ENCODE assay signal across 2 cellular contexts in the genomic region with DNA sequence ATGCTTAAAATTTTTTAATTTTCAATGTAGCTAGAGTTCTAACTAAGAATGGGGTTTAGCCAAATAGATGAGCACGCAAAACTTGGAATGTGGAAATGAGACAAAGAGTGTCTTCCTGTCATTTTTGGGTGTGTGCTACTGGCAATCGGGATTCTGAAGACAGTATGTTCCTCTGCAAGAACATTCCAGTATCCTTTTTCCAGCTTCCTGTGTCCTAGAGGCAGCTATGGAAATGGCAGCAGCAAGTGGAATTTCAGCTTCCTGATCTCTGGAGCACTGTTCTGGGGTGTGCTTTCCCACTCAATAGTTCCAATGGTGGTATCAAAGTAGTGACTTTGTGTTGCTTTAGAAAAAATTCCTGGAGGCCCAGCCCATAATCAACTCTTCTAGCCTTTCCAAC.
TF ChIP-seq lines count a peak whose summit lies in the region.

No MANE protein-coding gene starts in this region.

TF ChIP-seq in IMR-90, 13 proteins besides CTCF, POLR2A, EP300 and RAD21:
- TF ChIP-seq MXI1 (IDR thresholded peaks at IDR 0.05; ENCODE audit: borderline replicate concordance, low read depth, low read length) (no peak), SMC3 (IDR thresholded peaks at IDR 0.05; ENCODE audit: low read depth, low read length) (no peak), MAZ (IDR thresholded peaks at IDR 0.05; ENCODE audit: borderline replicate concordance, low read depth, low read length) (no peak), RCOR1 (IDR thresholded peaks at IDR 0.05; ENCODE audit: insufficient replicate concordance, low read length) (no peak), NFE2L2 (IDR thresholded peaks at IDR 0.05; ENCODE audit: low read depth, low read length) (no peak), BHLHE40 (IDR thresholded peaks at IDR 0.05; ENCODE audit: low read depth, low read length) (no peak), RFX5 (IDR thresholded peaks at IDR 0.05; ENCODE audit: low read depth, low read length) (no peak), FOS (IDR thresholded peaks at IDR 0.05; ENCODE audit: low read depth, low read length) (no peak), MAFK (IDR thresholded peaks at IDR 0.05; ENCODE audit: low read depth, low read length) (no peak)
- TF ChIP-seq, protein P1, sequence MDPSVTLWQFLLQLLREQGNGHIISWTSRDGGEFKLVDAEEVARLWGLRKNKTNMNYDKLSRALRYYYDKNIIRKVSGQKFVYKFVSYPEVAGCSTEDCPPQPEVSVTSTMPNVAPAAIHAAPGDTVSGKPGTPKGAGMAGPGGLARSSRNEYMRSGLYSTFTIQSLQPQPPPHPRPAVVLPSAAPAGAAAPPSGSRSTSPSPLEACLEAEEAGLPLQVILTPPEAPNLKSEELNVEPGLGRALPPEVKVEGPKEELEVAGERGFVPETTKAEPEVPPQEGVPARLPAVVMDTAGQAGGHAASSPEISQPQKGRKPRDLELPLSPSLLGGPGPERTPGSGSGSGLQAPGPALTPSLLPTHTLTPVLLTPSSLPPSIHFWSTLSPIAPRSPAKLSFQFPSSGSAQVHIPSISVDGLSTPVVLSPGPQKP (IDR thresholded peaks at IDR 0.05; ENCODE audit: borderline replicate concordance, low read depth, low read length) = no peak
- TF ChIP-seq, protein P2, sequence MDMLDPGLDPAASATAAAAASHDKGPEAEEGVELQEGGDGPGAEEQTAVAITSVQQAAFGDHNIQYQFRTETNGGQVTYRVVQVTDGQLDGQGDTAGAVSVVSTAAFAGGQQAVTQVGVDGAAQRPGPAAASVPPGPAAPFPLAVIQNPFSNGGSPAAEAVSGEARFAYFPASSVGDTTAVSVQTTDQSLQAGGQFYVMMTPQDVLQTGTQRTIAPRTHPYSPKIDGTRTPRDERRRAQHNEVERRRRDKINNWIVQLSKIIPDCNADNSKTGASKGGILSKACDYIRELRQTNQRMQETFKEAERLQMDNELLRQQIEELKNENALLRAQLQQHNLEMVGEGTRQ (IDR thresholded peaks at IDR 0.05; ENCODE audit: low read depth, low read length) = no peak

TF ChIP-seq in endothelial cell of umbilical vein, 7 proteins besides CTCF, POLR2A, EP300 and RAD21:
- TF ChIP-seq EZH2 (IDR thresholded peaks at IDR 0.05; ENCODE audit: borderline replicate concordance, low read depth, low read length, severe bottlenecking) = no peak
- TF ChIP-seq, protein P3, sequence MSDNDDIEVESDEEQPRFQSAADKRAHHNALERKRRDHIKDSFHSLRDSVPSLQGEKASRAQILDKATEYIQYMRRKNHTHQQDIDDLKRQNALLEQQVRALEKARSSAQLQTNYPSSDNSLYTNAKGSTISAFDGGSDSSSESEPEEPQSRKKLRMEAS (IDR thresholded peaks at IDR 0.05; ENCODE audit: insufficient read depth, insufficient read length) = no peak
- no peak for TF ChIP-seq MYC (IDR thresholded peaks at IDR 0.05; ENCODE audit: low read depth, low read length)
- TF ChIP-seq FOS (IDR thresholded peaks at IDR 0.05; ENCODE audit: borderline replicate concordance, insufficient read depth, low read length) = no peak
- no peak for TF ChIP-seq GATA2 (IDR thresholded peaks at IDR 0.05; ENCODE audit: insufficient read depth, insufficient read length, low read depth, low read length)
- no peak for TF ChIP-seq POLR2AphosphoS5 (IDR thresholded peaks at IDR 0.05; ENCODE audit: insufficient read depth, low read depth, low read length)
- TF ChIP-seq JUN (IDR thresholded peaks at IDR 0.05; ENCODE audit: borderline replicate concordance, insufficient read depth, insufficient read length, low read depth) = no peak
